ENCODE assay signal across 3 cellular contexts in the genomic region with DNA sequence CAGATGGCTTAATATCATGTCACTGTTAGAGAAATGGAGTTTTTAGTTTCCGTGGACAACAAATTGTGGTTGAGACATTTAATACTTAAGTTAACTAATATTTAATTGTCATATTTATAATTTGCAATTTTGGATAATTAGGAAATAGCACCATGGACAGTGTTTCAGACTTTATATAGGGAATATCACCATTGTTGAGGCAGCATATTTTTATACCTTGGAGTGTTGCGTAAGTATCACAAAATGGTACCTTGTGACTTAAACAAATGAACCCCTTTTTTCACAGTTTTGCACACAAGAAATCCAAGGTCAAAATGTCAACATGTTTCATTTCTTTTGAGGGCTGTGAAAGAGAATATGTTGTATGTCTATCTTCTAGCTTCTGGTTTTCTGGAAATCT.
TF ChIP-seq lines count a peak whose summit lies in the region.

No MANE protein-coding gene starts in this region.

TF ChIP-seq in HepG2, 621 proteins besides CTCF, POLR2A, EP300 and RAD21:
- TF ChIP-seq, protein P1, sequence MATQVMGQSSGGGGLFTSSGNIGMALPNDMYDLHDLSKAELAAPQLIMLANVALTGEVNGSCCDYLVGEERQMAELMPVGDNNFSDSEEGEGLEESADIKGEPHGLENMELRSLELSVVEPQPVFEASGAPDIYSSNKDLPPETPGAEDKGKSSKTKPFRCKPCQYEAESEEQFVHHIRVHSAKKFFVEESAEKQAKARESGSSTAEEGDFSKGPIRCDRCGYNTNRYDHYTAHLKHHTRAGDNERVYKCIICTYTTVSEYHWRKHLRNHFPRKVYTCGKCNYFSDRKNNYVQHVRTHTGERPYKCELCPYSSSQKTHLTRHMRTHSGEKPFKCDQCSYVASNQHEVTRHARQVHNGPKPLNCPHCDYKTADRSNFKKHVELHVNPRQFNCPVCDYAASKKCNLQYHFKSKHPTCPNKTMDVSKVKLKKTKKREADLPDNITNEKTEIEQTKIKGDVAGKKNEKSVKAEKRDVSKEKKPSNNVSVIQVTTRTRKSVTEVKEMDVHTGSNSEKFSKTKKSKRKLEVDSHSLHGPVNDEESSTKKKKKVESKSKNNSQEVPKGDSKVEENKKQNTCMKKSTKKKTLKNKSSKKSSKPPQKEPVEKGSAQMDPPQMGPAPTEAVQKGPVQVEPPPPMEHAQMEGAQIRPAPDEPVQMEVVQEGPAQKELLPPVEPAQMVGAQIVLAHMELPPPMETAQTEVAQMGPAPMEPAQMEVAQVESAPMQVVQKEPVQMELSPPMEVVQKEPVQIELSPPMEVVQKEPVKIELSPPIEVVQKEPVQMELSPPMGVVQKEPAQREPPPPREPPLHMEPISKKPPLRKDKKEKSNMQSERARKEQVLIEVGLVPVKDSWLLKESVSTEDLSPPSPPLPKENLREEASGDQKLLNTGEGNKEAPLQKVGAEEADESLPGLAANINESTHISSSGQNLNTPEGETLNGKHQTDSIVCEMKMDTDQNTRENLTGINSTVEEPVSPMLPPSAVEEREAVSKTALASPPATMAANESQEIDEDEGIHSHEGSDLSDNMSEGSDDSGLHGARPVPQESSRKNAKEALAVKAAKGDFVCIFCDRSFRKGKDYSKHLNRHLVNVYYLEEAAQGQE (IDR thresholded peaks at IDR 0.05; ENCODE audit: borderline replicate concordance in 1 of 2, low read depth in 1 of 2, low read length in 2 of 2) = peak in 1 of 2 experiments; percentile 44; a peak in 1 of 4 replicates
- TF ChIP-seq CEBPB (IDR thresholded peaks at IDR 0.05; ENCODE audit: borderline replicate concordance, low read depth, low read length) = 0 out of 2 replicates have a peak, but pooled peaks have one; percentile 33
- TF ChIP-seq ZNF710 (CRISPR knock-in tag; IDR thresholded peaks at IDR 0.05; ENCODE audit: borderline replicate concordance) = no peak

TF ChIP-seq in IMR-90, 13 proteins besides CTCF, POLR2A, EP300 and RAD21:
- TF ChIP-seq RFX5 (IDR thresholded peaks at IDR 0.05; ENCODE audit: low read depth, low read length) (no peak), CEBPB (IDR thresholded peaks at IDR 0.05; ENCODE audit: low read depth, low read length) (peak; percentile 54)

TF ChIP-seq in H1, 55 proteins besides CTCF, POLR2A, EP300 and RAD21:
- TF ChIP-seq CEBPB (IDR thresholded peaks at IDR 0.05; ENCODE audit: low read depth, low read length) = peak; percentile 56; the same call in 1 of the 2 replicates
- TF ChIP-seq TAF7 (optimal IDR thresholded peaks at IDR 0.05; ENCODE audit: borderline replicate concordance, low read depth, low read length) = no peak
- no peak for TF ChIP-seq SUZ12 (IDR thresholded peaks at IDR 0.05; ENCODE audit: low read length)
- TF ChIP-seq, protein P2, sequence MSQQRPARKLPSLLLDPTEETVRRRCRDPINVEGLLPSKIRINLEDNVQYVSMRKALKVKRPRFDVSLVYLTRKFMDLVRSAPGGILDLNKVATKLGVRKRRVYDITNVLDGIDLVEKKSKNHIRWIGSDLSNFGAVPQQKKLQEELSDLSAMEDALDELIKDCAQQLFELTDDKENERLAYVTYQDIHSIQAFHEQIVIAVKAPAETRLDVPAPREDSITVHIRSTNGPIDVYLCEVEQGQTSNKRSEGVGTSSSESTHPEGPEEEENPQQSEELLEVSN (IDR thresholded peaks at IDR 0.05) = no peak
- TF ChIP-seq, protein P3, sequence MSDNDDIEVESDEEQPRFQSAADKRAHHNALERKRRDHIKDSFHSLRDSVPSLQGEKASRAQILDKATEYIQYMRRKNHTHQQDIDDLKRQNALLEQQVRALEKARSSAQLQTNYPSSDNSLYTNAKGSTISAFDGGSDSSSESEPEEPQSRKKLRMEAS (IDR thresholded peaks at IDR 0.05) = no peak
- TF ChIP-seq KDM5A (IDR thresholded peaks at IDR 0.05; ENCODE audit: low read length) = no peak
- TF ChIP-seq MAFK (IDR thresholded peaks at IDR 0.05; ENCODE audit: low read depth, low read length) = no peak
- TF ChIP-seq CREB1 (IDR thresholded peaks at IDR 0.05) = no peak
- TF ChIP-seq USF2 (IDR thresholded peaks at IDR 0.05; ENCODE audit: low read length) = no peak
